ENCODE assay signal across 9 cellular contexts in genomic region chr12:131894981-131895639, GRCh38. TPM values are rescaled to one million over a fixed set of nuclear protein-coding genes. Genes with fewer than 3 reads are reported as not detected.
DNase-seq lines count a peak whose midpoint lies in the region; ATAC-seq, FAIRE-seq and TF ChIP-seq lines count a peak whose summit lies in the region.
"Had no signal": no experiment of that assay in that cellular context is flagged by ENCODE, and none has a peak within 500 bp of the region (broad histone marks: within the 10 kb centered on the region; RNA-seq: fewer than 3 reads in every experiment).

No MANE protein-coding gene starts in this region.

- peaks cover 15% of the 10 kb centered on the region for H3K36me3 Mint-ChIP-seq in GM23338 (ENCODE audit: low read depth)
- H3K36me3 Mint-ChIP-seq in activated CD4-positive, alpha-beta memory T cell treated with anti-CD3 and anti-CD28 coated beads, Interleukin-2, amount 10 ng/mL, durations not matched to agents 7 days and 5 days (ENCODE audit: low read depth) = no peaks in the 10 kb centered on the region

- intact Hi-C loops in psoas muscle (cut with DNase I) = loop anchor here in 1 of 2 donors (5.0 kb wide), 1 partner anchor 52 kb away; the partner anchor contains the start of gene EP400

- no peaks in the 10 kb centered on the region for H3K9me3 ChIP-seq in psoas muscle

- no peak; the same call in 2 of the 3 replicates for ATAC-seq in GM23338
- ATAC-seq in psoas muscle = no peak

- peaks cover 13% of the 10 kb centered on the region for H3F3A ChIP-seq in GM23338 (replicated peaks; ENCODE audit: low read depth)

- H3K79me2 ChIP-seq in GM23338 (replicated peaks; ENCODE audit: insufficient read depth) = peaks cover 32% of the 10 kb centered on the region

- no peak for FAIRE-seq in frontal cortex (lab: Jason Lieb, UNC)
- FAIRE-seq: islet of Langerhans had no signal

- no peaks in the 10 kb centered on the region for H4K20me1 ChIP-seq in GM23338 (replicated peaks; ENCODE audit: insufficient read depth)

- H3K27ac ChIP-seq in GM23338 (ENCODE audit: low read depth) (peak overlapping the region; percentile 55; the same call in 1 of the 2 replicates), psoas muscle (peak overlapping the region; percentile 98)

- peak overlapping the region; percentile 97 for H3K4me2 ChIP-seq in GM23338

- H3K9me2 ChIP-seq in GM23338 (ENCODE audit: insufficient read depth) = no peaks in the 10 kb centered on the region

- H3K27ac Mint-ChIP-seq in GM23338 = peak overlapping the region; percentile 77
- peak overlapping the region; percentile 77 for H3K27ac Mint-ChIP-seq in activated CD4-positive, alpha-beta memory T cell treated with anti-CD3 and anti-CD28 coated beads, Interleukin-2, amount 10 ng/mL, durations not matched to agents 7 days and 5 days

- CTCF ChIA-PET in activated CD4-positive, alpha-beta memory T cell treated with anti-CD3 and anti-CD28 coated beads, Interleukin-2, amount 10 ng/mL, durations not matched to agents 7 days and 5 days (lab: Charles Lee) = no interaction called here

- H3K27me3 ChIP-seq in GM23338 (ENCODE audit: insufficient read depth) (no peaks in the 10 kb centered on the region), psoas muscle (ENCODE audit: insufficient read depth in 3 of 3, low read length in 2 of 3) (no peaks in the 10 kb centered on the region)

- WGBS in psoas muscle, 3 donors = 1% methylated on average over 26 to 54 of the region's 54 CpGs

- TF ChIP-seq CTCF in GM23338 (conservative IDR thresholded peaks at IDR 0.05; ENCODE audit: low read depth in 2 of 2) (no peak), psoas muscle (IDR thresholded peaks at IDR 0.05) (no peak)

- H2AFZ ChIP-seq in GM23338 = no peak overlapping the region

- H3K4me3 Mint-ChIP-seq in GM23338 = peak overlapping the region; percentile 82
- peak overlapping the region; percentile 86 for H3K4me3 Mint-ChIP-seq in activated CD4-positive, alpha-beta memory T cell treated with anti-CD3 and anti-CD28 coated beads, Interleukin-2, amount 10 ng/mL, durations not matched to agents 7 days and 5 days

- POLR2A ChIA-PET in activated CD4-positive, alpha-beta memory T cell treated with anti-CD3 and anti-CD28 coated beads, Interleukin-2, amount 10 ng/mL, durations not matched to agents 7 days and 5 days (lab: Charles Lee) = interaction anchor here (3.9 kb wide), 1 partner anchor 34 kb away, joined by 31 read pairs; the partner anchor contains the start of gene PUS1

- H3K4me1 Mint-ChIP-seq in GM23338 = peaks cover 12% of the 10 kb centered on the region; the same call in 2 of the 3 replicates
- H3K4me1 Mint-ChIP-seq in activated CD4-positive, alpha-beta memory T cell treated with anti-CD3 and anti-CD28 coated beads, Interleukin-2, amount 10 ng/mL, durations not matched to agents 7 days and 5 days = peaks cover 25% of the 10 kb centered on the region

- DNase-seq in AG08396 (ENCODE audit: low spot score) = peak; percentile 42
- no peak for DNase-seq in GM23338 (ENCODE audit: low spot score)
- peak; percentile 31 for DNase-seq in activated CD4-positive, alpha-beta memory T cell treated with anti-CD3 and anti-CD28 coated beads, Interleukin-2, amount 10 ng/mL, durations not matched to agents 7 days and 5 days
- DNase-seq in frontal cortex (ENCODE audit: low spot score in 2 of 2) = peak; percentile 18 to 42
- peak in 1 of 2 donors; percentile 66 for DNase-seq in psoas muscle
- DNase-seq in kidney tubule cell (ENCODE audit: low spot score) = no peak
- no peak for DNase-seq in NCI-H446 (lab: John Stamatoyannopoulos, UW)
- no peak for DNase-seq in COR-L47 (lab: John Stamatoyannopoulos, UW)

- H3K4me1 ChIP-seq in GM23338 (ENCODE audit: insufficient read depth) (peaks cover 10% of the 10 kb centered on the region; the same call in 1 of the 2 replicates), psoas muscle (peaks cover 32% of the 10 kb centered on the region)

- H3K9me3 Mint-ChIP-seq in GM23338 = peaks cover under 1% of the 10 kb centered on the region; the same call in 2 of the 3 replicates
- no peaks in the 10 kb centered on the region for H3K9me3 Mint-ChIP-seq in activated CD4-positive, alpha-beta memory T cell treated with anti-CD3 and anti-CD28 coated beads, Interleukin-2, amount 10 ng/mL, durations not matched to agents 7 days and 5 days

- peaks cover 8% of the 10 kb centered on the region for H3K27me3 Mint-ChIP-seq in GM23338 (ENCODE audit: insufficient read depth, low read depth, poor library complexity)
- H3K27me3 Mint-ChIP-seq in activated CD4-positive, alpha-beta memory T cell treated with anti-CD3 and anti-CD28 coated beads, Interleukin-2, amount 10 ng/mL, durations not matched to agents 7 days and 5 days = no peaks in the 10 kb centered on the region

- peak overlapping the region; percentile 76 for H3K4me3 ChIP-seq in GM23338
- H3K4me3 ChIP-seq in psoas muscle = peak overlapping the region; percentile 78

- H3K36me3 ChIP-seq in GM23338 (ENCODE audit: insufficient read depth) (no peaks in the 10 kb centered on the region; the same call in 1 of the 2 replicates), psoas muscle (ENCODE audit: insufficient read depth in 1 of 2, low read depth in 1 of 2) (peaks cover 0 to 4% of the 10 kb centered on the region in 2 donors)

TF ChIP-seq in GM23338, 12 proteins besides CTCF, POLR2A, EP300 and RAD21 (continues in another document):
- TF ChIP-seq NANOG (IDR thresholded peaks at IDR 0.05; ENCODE audit: borderline replicate concordance) = no peak
- no peak for TF ChIP-seq REST (IDR thresholded peaks at IDR 0.05; ENCODE audit: unreplicated experiment)
- no peak for TF ChIP-seq JUNB (IDR thresholded peaks at IDR 0.05; ENCODE audit: unreplicated experiment)
- TF ChIP-seq ZNF114 (CRISPR knock-in tag; IDR thresholded peaks at IDR 0.05) = no peak
- TF ChIP-seq EZH2phosphoT487 (IDR thresholded peaks at IDR 0.05; ENCODE audit: unreplicated experiment) = no peak

RNA-seq across cellular contexts. Expression of gene ULK1, which starts 0.7 kb away (rescaled TPM):
- 26.2 and 33.8 TPM in 2 replicates for total RNA-seq in GM23338 (2014; rRNA removed; shearing (Covaris generic))
- 8.4 and 9.3 TPM in 2 replicates for polyA plus RNA-seq in GM23338 (2016; fragmentation: Nextera tagmentation; extraction: Ambion mirVana)
- 10 to 100 TPM; 35.2 to 42.2 TPM for total RNA-seq in activated CD4-positive, alpha-beta memory T cell treated with anti-CD3 and anti-CD28 coated beads, Interleukin-2, amount 10 ng/mL, durations not matched to agents 7 days and 5 days
- 7.3 TPM for total RNA-seq in frontal cortex
- total RNA-seq in psoas muscle = 10 to 100 TPM; 58.0 to 90.4 (median 68.0) TPM
- 10 to 100 TPM in 2 of 3 donors, 1 to 10 TPM in 1; 4.1 to 47.1 (median 25.7) TPM for polyA plus RNA-seq in psoas muscle

RNA-seq across cellular contexts. Expression of gene PUS1, which starts 34.0 kb away (rescaled TPM):
- 72.7 and 73.0 TPM in 2 replicates for total RNA-seq in GM23338 (2014; rRNA removed; shearing (Covaris generic))
- 52.4 and 59.3 TPM in 2 replicates for polyA plus RNA-seq in GM23338 (2016; fragmentation: Nextera tagmentation; extraction: Ambion mirVana)
- total RNA-seq in activated CD4-positive, alpha-beta memory T cell treated with anti-CD3 and anti-CD28 coated beads, Interleukin-2, amount 10 ng/mL, durations not matched to agents 7 days and 5 days = 10 to 100 TPM; 32.9 to 34.7 TPM
- 3.3 TPM for total RNA-seq in frontal cortex
- total RNA-seq in psoas muscle = 10 to 100 TPM; 11.7 to 21.4 (median 18.7) TPM
- 10 to 100 TPM; 17.5 to 46.8 (median 20.1) TPM for polyA plus RNA-seq in psoas muscle

RNA-seq across cellular contexts. Expression of gene EP400, which starts 54.6 kb away (rescaled TPM):
- total RNA-seq in GM23338 (2014; rRNA removed; shearing (Covaris generic)) = 47.7 and 57.2 TPM in 2 replicates
- polyA plus RNA-seq in GM23338 (2016; fragmentation: Nextera tagmentation; extraction: Ambion mirVana) = 24.5 and 26.3 TPM in 2 replicates
- total RNA-seq in activated CD4-positive, alpha-beta memory T cell treated with anti-CD3 and anti-CD28 coated beads, Interleukin-2, amount 10 ng/mL, durations not matched to agents 7 days and 5 days = 10 to 100 TPM; 42.2 to 43.4 TPM
- 10.2 TPM for total RNA-seq in frontal cortex
- 10 to 100 TPM; 18.4 to 24.5 (median 22.9) TPM for total RNA-seq in psoas muscle
- polyA plus RNA-seq in psoas muscle = 10 to 100 TPM in 1 of 3 donors, 1 to 10 TPM in 2; 8.0 to 11.8 (median 9.4) TPM

Comparison
In these comparisons a context has a peak if more than half of its experiments do, and no peak if none do; other contexts are left out.
1. DNase-seq: peak in AG08396 (single experiment), activated CD4-positive, alpha-beta memory T cell treated with anti-CD3 and anti-CD28 coated beads, Interleukin-2, amount 10 ng/mL, durations not matched to agents 7 days and 5 days (single experiment) and frontal cortex (2 of 2); none in GM23338 (single experiment), kidney tubule cell (single experiment), NCI-H446 (0 of 2) and COR-L47 (single experiment).